Comparison of ENCODE assay signal across 26 cellular contexts in genomic region chr14:34201909-34202622, GRCh38.
DNase-seq lines count a peak whose midpoint lies in the region; ATAC-seq and TF ChIP-seq lines count a peak whose summit lies in the region.
"Had no signal": no experiment of that assay in that cellular context is flagged by ENCODE, and none has a peak within 500 bp of the region (broad histone marks: within the 10 kb centered on the region; RNA-seq: fewer than 3 reads in every experiment).

No MANE protein-coding gene starts in this region.

- DNase-seq in NOMO-1 (lab: John Stamatoyannopoulos, UW; ENCODE audit: unreplicated experiment in 2 of 2) (peak; percentile 63 to 86), amniotic epithelial cell (ENCODE audit: low read depth) (peak; percentile 11), omental fat pad (ENCODE audit: low spot score) (no peak), mucosa of descending colon (no peak), body of pancreas (no peak), KBM-7 (no peak)
- DNase-seq: activated CD4-positive, CD25-positive, alpha-beta regulatory T cell; activated CD8-positive, alpha-beta memory T cell treated with anti-CD3 and anti-CD28 coated beads for 24 hours; activated T-cell treated with anti-CD3 and anti-CD28 coated beads, Interleukin-2, amount 50 U/mL, for 48 hours; DMS53; HCEC 1CT; heart right ventricle; MM.1S; NCI-H1436; NCI-H2107; NCI-H526; right lobe of liver; RPMI8226; SK-N-SH; stimulated activated CD4-positive, alpha-beta T cell treated with anti-CD3 and anti-CD28 coated beads, Interleukin-15, amount 100 ng/mL, for 24 hours; T1000; thyroid gland had no signal

- WGBS in body of pancreas, 2 donors = 70 to 80% methylated on average over 3 of the region's 3 CpGs

- intact Hi-C loops in mucosa of descending colon (cut with DNase I, micrococcal nuclease) (no loop called here), body of pancreas (cut with DNase I) (no loop called here)

- no peaks in the 10 kb centered on the region for H3K27me3 ChIP-seq in body of pancreas
- H3K27me3 ChIP-seq: heart right ventricle, right lobe of liver, thyroid gland had no signal

- no peaks in the 10 kb centered on the region; the same call in 1 of the 2 replicates for H3K4me1 ChIP-seq in HEK293 (ENCODE audit: control insufficient read depth, insufficient read depth, low read length)
- no peaks in the 10 kb centered on the region for H3K4me1 ChIP-seq in mucosa of descending colon (ENCODE audit: low read depth)
- no peaks in the 10 kb centered on the region for H3K4me1 ChIP-seq in body of pancreas
- H3K4me1 ChIP-seq: heart right ventricle, parathyroid adenoma, right lobe of liver, thyroid gland had no signal

- in situ Hi-C loops in KBM-7 (cut with MboI; ENCODE audit: low pct_unique_long_range_greater_than_20kb, low sequenced_read_pairs) = no loop called here

- no peak overlapping the region for H3K4me3 ChIP-seq in HEK293 (ENCODE audit: low read depth, low read length)
- H3K4me3 ChIP-seq in mucosa of descending colon = no peak overlapping the region
- no peak overlapping the region for H3K4me3 ChIP-seq in body of pancreas
- H3K4me3 ChIP-seq: coronary artery, heart right ventricle, right lobe of liver, thyroid gland had no signal

- H3K36me3 ChIP-seq in HEK293 (ENCODE audit: control insufficient read depth in 2 of 2, insufficient read depth in 1 of 2, low read length in 2 of 2) (no peaks in the 10 kb centered on the region), mucosa of descending colon (ENCODE audit: low read depth) (no peaks in the 10 kb centered on the region), body of pancreas (replicated peaks in 1 of 2; ENCODE audit: insufficient read depth in 1 of 2, low read depth in 2 of 2) (no peaks in the 10 kb centered on the region)
- H3K36me3 ChIP-seq: heart right ventricle, right lobe of liver, thyroid gland had no signal

- CTCF ChIA-PET in HEK293 (lab: Yijun Ruan, JAX) = no interaction called here

- H3K27ac ChIP-seq in HEK293 (ENCODE audit: extremely low read depth, low read depth, low read length) = no peak overlapping the region
- H3K27ac ChIP-seq in body of pancreas = no peak overlapping the region
- H3K27ac ChIP-seq: coronary artery, heart right ventricle, parathyroid adenoma, right lobe of liver, thyroid gland had no signal

- no peak for TF ChIP-seq CTCF in HEK293 (tag by site-specific recombination; IDR thresholded peaks at IDR 0.05)
- no peak for TF ChIP-seq CTCF in omental fat pad (IDR thresholded peaks at IDR 0.05)
- TF ChIP-seq CTCF in mucosa of descending colon (IDR thresholded peaks at IDR 0.05) = no peak
- TF ChIP-seq CTCF in body of pancreas (IDR thresholded peaks at IDR 0.05) = no peak

- POLR2A ChIA-PET in HEK293 (lab: Yijun Ruan, JAX) = no interaction called here

- ATAC-seq in omental fat pad (ENCODE audit: low FRiP score) (peak; percentile 62), mucosa of descending colon (no peak), body of pancreas (no peak)
- ATAC-seq: heart right ventricle; natural killer cell treated with Interleukin-12 subunit alpha and Interleukin-12 subunit beta and Interleukin-15 and Interleukin-18, amount 100 ng/mL, for 72 hours; right lobe of liver had no signal

- H3K9me3 ChIP-seq in HEK293 (ENCODE audit: control insufficient read depth, insufficient read depth, low read depth, low read length) = no peaks in the 10 kb centered on the region
- H3K9me3 ChIP-seq in mucosa of descending colon = no peaks in the 10 kb centered on the region
- no peaks in the 10 kb centered on the region for H3K9me3 ChIP-seq in body of pancreas
- H3K9me3 ChIP-seq: heart right ventricle, right lobe of liver, SK-N-SH, thyroid gland had no signal

- no peak for TF ChIP-seq POLR2A in body of pancreas (IDR thresholded peaks at IDR 0.05)

TF ChIP-seq in HEK293, 187 proteins besides CTCF, POLR2A, EP300 and RAD21:
- TF ChIP-seq ZNF837 (tag by site-specific recombination; IDR thresholded peaks at IDR 0.05) (no peak), KLF16 (tag by site-specific recombination; IDR thresholded peaks at IDR 0.05) (no peak), ZFP3 (tag by site-specific recombination; IDR thresholded peaks at IDR 0.05; ENCODE audit: low read depth) (no peak), ZFHX2 (tag by site-specific recombination; conservative IDR thresholded peaks at IDR 0.05) (0 out of 2 replicates have a peak, but pooled peaks have one; percentile 19), EGR2 (tag by site-specific recombination; IDR thresholded peaks at IDR 0.05; ENCODE audit: low read depth) (peak; percentile 72; the same call in 1 of the 2 replicates)

Comparison
In these comparisons a context has a peak if more than half of its experiments do, and no peak if none do; other contexts are left out.
1. DNase-seq: peak in NOMO-1 (2 of 2) and amniotic epithelial cell (single experiment); none in omental fat pad (single experiment), mucosa of descending colon (0 of 3), body of pancreas (0 of 4) and KBM-7 (single experiment).